Comparison of ENCODE assay signal across 24 cellular contexts in the genomic region with DNA sequence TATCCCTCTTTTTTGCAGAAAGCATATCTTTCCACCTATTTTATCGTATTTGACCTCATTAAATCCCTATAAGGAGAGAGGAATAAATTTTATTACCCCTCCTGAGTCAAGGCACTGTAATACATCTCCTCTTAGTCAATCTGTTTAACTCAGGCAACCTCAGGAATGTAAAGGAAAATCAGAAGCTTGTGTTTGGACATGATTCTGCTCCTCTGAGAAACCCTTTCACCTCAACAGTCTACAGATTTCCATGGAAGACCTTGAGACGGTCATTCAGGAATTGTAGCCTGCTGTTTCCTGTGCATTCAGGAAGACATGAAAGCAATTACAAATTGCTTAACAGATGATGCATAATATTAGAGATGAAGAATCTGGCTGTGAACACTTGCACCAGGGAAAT.
DNase-seq lines count a peak whose midpoint lies in the region; TF ChIP-seq lines count a peak whose summit lies in the region.
"Had no signal": no experiment of that assay in that cellular context is flagged by ENCODE, and none has a peak within 500 bp of the region (broad histone marks: within the 10 kb centered on the region; RNA-seq: fewer than 3 reads in every experiment).

No MANE protein-coding gene starts in this region.

- DNase-seq in G401 (ENCODE audit: low spot score) (peak; percentile 36), amniotic epithelial cell (ENCODE audit: low read depth) (peak; percentile 64), fibroblast of mammary gland (ENCODE audit: low read depth) (peak; percentile 6), Caco-2 (no peak), midbrain (lab: John Stamatoyannopoulos, UW) (no peak), DMS53 treated with DMSO at 0.1 percent for 48 hours (lab: John Stamatoyannopoulos, UW; ENCODE audit: unreplicated experiment) (no peak), posterior cingulate gyrus (no peak)
- DNase-seq: activated CD4-positive, alpha-beta memory T cell treated with anti-CD3 and anti-CD28 coated beads, Interleukin-2, amount 10 ng/mL, durations not matched to agents 7 days and 5 days; activated CD4-positive, alpha-beta T cell treated with anti-CD3 and anti-CD28 coated beads for 1 hour; AML-193; anterior cingulate cortex; CD4-positive, alpha-beta memory T cell; endodermal cell; esophagus squamous epithelium; NCI-H446 treated with DMSO at 0.1 percent for 48 hours; NCI-H774; nephron progenitor cell; SW 1271 had no signal

- no peak overlapping the region for H3K4me3 Mint-ChIP-seq in Caco-2 (ENCODE audit: unreplicated experiment)
- H3K4me3 Mint-ChIP-seq: activated CD4-positive, alpha-beta memory T cell treated with anti-CD3 and anti-CD28 coated beads, Interleukin-2, amount 10 ng/mL, durations not matched to agents 7 days and 5 days; activated naive CD4-positive, alpha-beta T cell treated with anti-CD3 and anti-CD28 coated beads, Interleukin-2, amount 50 U/mL, for 24 hours; CD4-positive, alpha-beta memory T cell; central memory CD8-positive, alpha-beta T cell; dendritic cell treated with granulocyte-macrophage colony-stimulating factor and Interleukin-4, amounts not matched to agents 40 ng/mL and 50 ng/mL, for 4 days; endodermal cell; nephron progenitor cell; stimulated activated memory B cell treated with anti-CD40 and anti-IgM and Interleukin-4, amounts not matched to agents 10 μg/mL and 1 μg/mL and 100 μg/mL, for 72 hours; type B pancreatic cell had no signal

- H3K27me3 Mint-ChIP-seq in Caco-2 (ENCODE audit: insufficient read depth, unreplicated experiment), result no peaks in the 10 kb centered on the region
- H3K27me3 Mint-ChIP-seq: activated CD4-positive, alpha-beta memory T cell treated with anti-CD3 and anti-CD28 coated beads, Interleukin-2, amount 10 ng/mL, durations not matched to agents 7 days and 5 days; activated naive CD4-positive, alpha-beta T cell treated with anti-CD3 and anti-CD28 coated beads, Interleukin-2, amount 50 U/mL, for 24 hours; CD4-positive, alpha-beta memory T cell; central memory CD8-positive, alpha-beta T cell; dendritic cell treated with granulocyte-macrophage colony-stimulating factor and Interleukin-4, amounts not matched to agents 40 ng/mL and 50 ng/mL, for 4 days; stimulated activated memory B cell treated with anti-CD40 and anti-IgM and Interleukin-4, amounts not matched to agents 10 μg/mL and 1 μg/mL and 100 μg/mL, for 72 hours; type B pancreatic cell had no signal

- no peak overlapping the region for H3K27ac Mint-ChIP-seq in Caco-2 (ENCODE audit: unreplicated experiment)
- H3K27ac Mint-ChIP-seq: activated CD4-positive, alpha-beta memory T cell treated with anti-CD3 and anti-CD28 coated beads, Interleukin-2, amount 10 ng/mL, durations not matched to agents 7 days and 5 days; activated naive CD4-positive, alpha-beta T cell treated with anti-CD3 and anti-CD28 coated beads, Interleukin-2, amount 50 U/mL, for 24 hours; activated T-helper 2 cell treated with anti-CD3 and anti-CD28 coated beads, Interferon-gamma antibody, Interleukin-2, Interleukin-4, amounts not matched to agents 10 μg/mL and 5 μg/mL and 100 μg/mL, durations not matched to agents 14 hours and 24 hours and 36 hours; CD4-positive, alpha-beta memory T cell; dendritic cell treated with granulocyte-macrophage colony-stimulating factor and Interleukin-4, amounts not matched to agents 40 ng/mL and 50 ng/mL, for 4 days; endodermal cell; nephron progenitor cell; stimulated activated memory B cell treated with anti-CD40 and anti-IgM and Interleukin-4, amounts not matched to agents 10 μg/mL and 1 μg/mL and 100 μg/mL, for 72 hours; type B pancreatic cell had no signal

- intact Hi-C loops in Caco-2 (cut with micrococcal nuclease; ENCODE audit: unreplicated experiment) (no loop called here), posterior cingulate gyrus (cut with DNase I) (no loop called here)

- H3K36me3 ChIP-seq in Caco-2 (ENCODE audit: control insufficient read depth, insufficient read depth, low read length), result no peaks in the 10 kb centered on the region
- H3K36me3 ChIP-seq: esophagus squamous epithelium had no signal

- CTCF ChIA-PET in Caco-2 (lab: Charles Lee), result no interaction called here

- no peaks in the 10 kb centered on the region for H3K4me1 Mint-ChIP-seq in Caco-2 (ENCODE audit: low read depth, unreplicated experiment)
- H3K4me1 Mint-ChIP-seq: activated CD4-positive, alpha-beta memory T cell treated with anti-CD3 and anti-CD28 coated beads, Interleukin-2, amount 10 ng/mL, durations not matched to agents 7 days and 5 days; activated naive CD4-positive, alpha-beta T cell treated with anti-CD3 and anti-CD28 coated beads, Interleukin-2, amount 50 U/mL, for 24 hours; CD4-positive, alpha-beta memory T cell; central memory CD8-positive, alpha-beta T cell; stimulated activated memory B cell treated with anti-CD40 and anti-IgM and Interleukin-4, amounts not matched to agents 10 μg/mL and 1 μg/mL and 100 μg/mL, for 72 hours had no signal

- no TSS peak for BruUV-seq in Caco-2 (replicated peaks; lab: Mats Ljungman, UMichigan)

- no peaks in the 10 kb centered on the region for H3K27me3 ChIP-seq in Caco-2 (replicated peaks; ENCODE audit: control insufficient read depth, insufficient read depth, low read length)
- H3K27me3 ChIP-seq: esophagus squamous epithelium had no signal

- H3K36me3 Mint-ChIP-seq in Caco-2 (ENCODE audit: insufficient read depth, unreplicated experiment), result no peaks in the 10 kb centered on the region
- H3K36me3 Mint-ChIP-seq: activated naive CD4-positive, alpha-beta T cell treated with anti-CD3 and anti-CD28 coated beads, Interleukin-2, amount 50 U/mL, for 24 hours; CD4-positive, alpha-beta memory T cell; stimulated activated memory B cell treated with anti-CD40 and anti-IgM and Interleukin-4, amounts not matched to agents 10 μg/mL and 1 μg/mL and 100 μg/mL, for 72 hours had no signal

- POLR2A ChIA-PET in Caco-2 (lab: Charles Lee), result no interaction called here

- no peaks in the 10 kb centered on the region; the same call in 1 of the 2 replicates for H3K4me1 ChIP-seq in Caco-2
- H3K4me1 ChIP-seq: esophagus squamous epithelium had no signal

- H3K9me3 Mint-ChIP-seq in Caco-2 (ENCODE audit: unreplicated experiment), result no peaks in the 10 kb centered on the region
- H3K9me3 Mint-ChIP-seq: activated CD4-positive, alpha-beta memory T cell treated with anti-CD3 and anti-CD28 coated beads, Interleukin-2, amount 10 ng/mL, durations not matched to agents 7 days and 5 days; activated naive CD4-positive, alpha-beta T cell treated with anti-CD3 and anti-CD28 coated beads, Interleukin-2, amount 50 U/mL, for 24 hours; activated T-helper 2 cell treated with anti-CD3 and anti-CD28 coated beads, Interferon-gamma antibody, Interleukin-2, Interleukin-4, amounts not matched to agents 10 μg/mL and 5 μg/mL and 100 μg/mL, durations not matched to agents 14 hours and 24 hours and 36 hours; dendritic cell treated with granulocyte-macrophage colony-stimulating factor and Interleukin-4, amounts not matched to agents 40 ng/mL and 50 ng/mL, for 4 days; endodermal cell; nephron progenitor cell; stimulated activated memory B cell treated with anti-CD40 and anti-IgM and Interleukin-4, amounts not matched to agents 10 μg/mL and 1 μg/mL and 100 μg/mL, for 72 hours; type B pancreatic cell had no signal

- no peaks in the 10 kb centered on the region for H3K9me3 ChIP-seq in Caco-2
- H3K9me3 ChIP-seq: esophagus squamous epithelium had no signal

- in situ Hi-C loops in G401 (cut with HindIII; ENCODE audit: low sequenced_read_pairs), result no loop called here

- H3K4me3 ChIP-seq in fibroblast of mammary gland (ENCODE audit: control insufficient read depth, low read depth, low read length) (no peak overlapping the region), Caco-2 (ENCODE audit: low read depth, low read length) (no peak overlapping the region)
- H3K4me3 ChIP-seq: esophagus squamous epithelium had no signal

- TF ChIP-seq CTCF in fibroblast of mammary gland (conservative IDR thresholded peaks at IDR 0.05; ENCODE audit: control insufficient read depth, insufficient read depth, low read depth, low read length) (no peak), Caco-2 (IDR thresholded peaks at IDR 0.05; ENCODE audit: insufficient read depth in 1 of 2, low read depth in 1 of 2, low read length in 1 of 2, severe bottlenecking in 1 of 2, unreplicated experiment in 1 of 2) (no peak)

Comparison
In these comparisons a context has a peak if more than half of its experiments do, and no peak if none do; other contexts are left out.
1. DNase-seq: peak in G401 (single experiment), amniotic epithelial cell (single experiment) and fibroblast of mammary gland (single experiment); none in Caco-2 (0 of 2), midbrain (single experiment), DMS53 treated with DMSO at 0.1 percent for 48 hours (single experiment) and posterior cingulate gyrus (0 of 10).